ENCODE assay signal across 8 cellular contexts in the genomic region with DNA sequence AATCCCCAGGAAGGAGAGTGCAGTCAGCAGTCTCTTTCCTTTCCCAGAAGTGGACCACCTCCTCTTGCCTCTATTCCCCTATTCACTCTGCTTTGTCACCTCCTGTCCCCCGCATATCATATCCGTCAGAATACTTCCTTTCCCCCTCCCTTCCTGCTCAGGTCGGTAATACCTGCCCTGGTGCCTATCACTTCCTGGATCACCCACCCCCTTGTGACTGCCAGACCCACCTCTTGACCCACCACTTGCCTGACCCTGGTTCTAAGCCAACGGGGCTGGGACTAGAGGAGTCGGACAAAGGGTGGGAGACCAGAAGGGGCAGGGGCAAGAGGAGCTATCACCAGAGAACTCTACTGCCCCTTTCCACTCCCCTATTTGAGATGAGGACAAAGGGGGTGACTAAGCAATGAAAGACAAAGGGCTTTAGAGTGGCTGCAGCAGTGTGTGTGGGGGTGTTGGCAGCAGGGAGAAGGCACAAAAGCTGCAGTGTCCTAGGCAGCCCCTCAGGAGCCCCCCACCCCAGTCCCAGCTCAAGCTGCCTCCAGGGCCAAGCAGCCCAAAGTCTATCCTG. TPM values are rescaled to one million over a fixed set of nuclear protein-coding genes. Genes with fewer than 3 reads are reported as not detected.
DNase-seq lines count a peak whose midpoint lies in the region; ATAC-seq and TF ChIP-seq lines count a peak whose summit lies in the region.

No MANE protein-coding gene starts in this region.

- no peaks in the 10 kb centered on the region for H4K20me1 ChIP-seq in neural progenitor cell (ENCODE audit: low read depth)

- H3K27ac ChIP-seq in A673 (ENCODE audit: low read depth, low read length, poor library complexity, severe bottlenecking) (peak overlapping the region; percentile 87), RWPE1 (peak overlapping the region; percentile 94), esophagus (ENCODE audit: low read depth in 2 of 2, low read length in 1 of 2) (peak overlapping the region; percentile 92 to 100), neural progenitor cell (peak overlapping the region; percentile 76)

- no peak for TF ChIP-seq CTCF in A673 (conservative IDR thresholded peaks at IDR 0.05; ENCODE audit: low read depth, low read length)
- TF ChIP-seq CTCF in RWPE1 (conservative IDR thresholded peaks at IDR 0.05; ENCODE audit: low read depth) = no peak
- TF ChIP-seq CTCF in neural progenitor cell (IDR thresholded peaks at IDR 0.05) = no peak
- no peak for TF ChIP-seq CTCF in mucosa of descending colon (IDR thresholded peaks at IDR 0.05)

- peak overlapping the region; percentile 98 for H3K27ac Mint-ChIP-seq in neural progenitor cell

- POLR2A ChIA-PET in A673 (lab: Charles Lee; ENCODE audit: low non-redundant PET) = no interaction called here
- POLR2A ChIA-PET in RWPE1 (lab: Yijun Ruan, JAX; ENCODE audit: low non-redundant PET) = no interaction called here

- peaks cover 10% of the 10 kb centered on the region for H3K36me3 Mint-ChIP-seq in neural progenitor cell

- intact Hi-C loops in A673 (cut with micrococcal nuclease; ENCODE audit: unreplicated experiment) = no loop called here
- intact Hi-C loops in mucosa of descending colon (cut with DNase I, micrococcal nuclease) = no loop called here

- peaks cover 29% of the 10 kb centered on the region for H3K79me2 ChIP-seq in neural progenitor cell (ENCODE audit: low read depth)

- no peak for ATAC-seq in mucosa of descending colon

- H3K4me2 ChIP-seq in neural progenitor cell = peak overlapping the region; percentile 75

- BruUV-seq in A673 (replicated peaks; lab: Mats Ljungman, UMichigan) = no TSS peak

- H3K4me1 ChIP-seq in A673 (ENCODE audit: insufficient read depth, low read length, poor library complexity, severe bottlenecking) (peaks cover 51% of the 10 kb centered on the region), esophagus (ENCODE audit: control insufficient read depth in 2 of 2, insufficient read depth in 2 of 2, low read length in 1 of 2) (peaks cover 2 to 29% of the 10 kb centered on the region in 2 donors), neural progenitor cell (peaks cover 66% of the 10 kb centered on the region), mucosa of descending colon (ENCODE audit: low read depth) (peaks cover 24% of the 10 kb centered on the region)

- H3K9me3 ChIP-seq in A673 (ENCODE audit: low read depth, low read length, poor library complexity, severe bottlenecking) (no peaks in the 10 kb centered on the region), esophagus (ENCODE audit: control insufficient read depth in 2 of 2, insufficient read depth in 1 of 2, low read depth in 1 of 2, low read length in 1 of 2) (no peaks in the 10 kb centered on the region), neural progenitor cell (ENCODE audit: low read depth) (no peaks in the 10 kb centered on the region), mucosa of descending colon (no peaks in the 10 kb centered on the region)

- H3K36me3 ChIP-seq in A673 (ENCODE audit: insufficient read depth, low read length, poor library complexity, severe bottlenecking) (peaks cover 24% of the 10 kb centered on the region), esophagus (ENCODE audit: control insufficient read depth in 2 of 2, insufficient read depth in 2 of 2, low read length in 1 of 2) (peaks cover 0 to 4% of the 10 kb centered on the region in 2 donors), neural progenitor cell (peaks cover 10% of the 10 kb centered on the region), mucosa of descending colon (ENCODE audit: low read depth) (peaks cover 4% of the 10 kb centered on the region)

- no peaks in the 10 kb centered on the region for H3K9me3 Mint-ChIP-seq in neural progenitor cell

- H3K4me1 Mint-ChIP-seq in neural progenitor cell = peaks cover 73% of the 10 kb centered on the region

- peak overlapping the region; percentile 55 for H3K4me3 Mint-ChIP-seq in neural progenitor cell

- H3F3A ChIP-seq in neural progenitor cell (ENCODE audit: low read depth) = peaks cover 46% of the 10 kb centered on the region

- no peak for DNase-seq in A673 (ENCODE audit: low spot score)
- DNase-seq in RWPE1 (ENCODE audit: low spot score) = no peak
- peak; percentile 42 for DNase-seq in neural progenitor cell (ENCODE audit: low spot score)
- DNase-seq in mucosa of descending colon = no peak
- no peak for DNase-seq in KBM-7
- DNase-seq in mesenteric fat pad (ENCODE audit: low spot score) = no peak
- no peak for DNase-seq in activated gamma-delta T cell (lab: John Stamatoyannopoulos, UW)

- WGBS in esophagus, 2 donors = 62 to 66% methylated on average over 5 of the region's 5 CpGs

- in situ Hi-C loops in KBM-7 (cut with MboI; ENCODE audit: low pct_unique_long_range_greater_than_20kb, low sequenced_read_pairs) = no loop called here

- peak overlapping the region; percentile 88 for H2AFZ ChIP-seq in neural progenitor cell (replicated peaks)

- CTCF ChIA-PET in A673 (lab: Charles Lee) = interaction anchor here (0.6 to 2.8 kb wide), 2 partner anchors 25 to 91 kb away, joined by 8 to 10 read pairs; a partner anchor contains a TSS
- CTCF ChIA-PET in RWPE1 (lab: Yijun Ruan, JAX) = interaction anchor here (0.6 to 1.5 kb wide), 3 partner anchors 14 to 1114 kb away, joined by 3 to 10 read pairs (median 4); no protein-coding TSS in a partner anchor

- H3K27me3 Mint-ChIP-seq in neural progenitor cell (ENCODE audit: insufficient read depth, low read depth) = peaks cover 3% of the 10 kb centered on the region

- no peak overlapping the region for H3K9ac ChIP-seq in neural progenitor cell

- H3K27me3 ChIP-seq in A673 (replicated peaks; ENCODE audit: insufficient read depth, low read depth, low read length, poor library complexity) (no peaks in the 10 kb centered on the region), esophagus (ENCODE audit: control insufficient read depth in 1 of 2, insufficient read depth in 2 of 2, low read length in 2 of 2) (no peaks in the 10 kb centered on the region), neural progenitor cell (no peaks in the 10 kb centered on the region)

- no peak overlapping the region for H3K4me3 ChIP-seq in A673 (ENCODE audit: low read depth, low read length, poor library complexity, severe bottlenecking)
- no peak overlapping the region for H3K4me3 ChIP-seq in esophagus (ENCODE audit: low read depth in 1 of 2, low read length in 2 of 2)
- no peak overlapping the region for H3K4me3 ChIP-seq in neural progenitor cell
- no peak overlapping the region for H3K4me3 ChIP-seq in mucosa of descending colon

RNA-seq across cellular contexts. Expression of a gene that starts 1.7 kb away (rescaled TPM):
- total RNA-seq in A673 (2021) (28.6 and 31.6 TPM in 2 replicates), neural progenitor cell (ENCODE audit: low replicate concordance) (1.3 and 5.4 TPM in 2 replicates), mucosa of descending colon (1 to 10 TPM in 2 of 3 donors, under 1 TPM in 1; 0.96 to 7.2 (median 3.8) TPM), mesenteric fat pad (438 TPM)
- 1 to 10 TPM in 1 of 2 donors, under 1 TPM in 1; 0.82 to 1.1 TPM for polyA plus RNA-seq in esophagus

RNA-seq across cellular contexts. Expression of a gene that starts 1.7 kb away (rescaled TPM):
- total RNA-seq in A673 (2021) = 123 and 133 TPM in 2 replicates
- polyA plus RNA-seq in esophagus = 10 to 100 TPM; 27.8 to 76.0 TPM
- 105 and 107 TPM in 2 replicates for total RNA-seq in neural progenitor cell (ENCODE audit: low replicate concordance)
- total RNA-seq in mucosa of descending colon = 100 to 1,000 TPM; 119 to 159 (median 154) TPM
- total RNA-seq in mesenteric fat pad = 96.1 TPM

RNA-seq across cellular contexts. Expression of a gene that starts 14.6 kb away (rescaled TPM):
- total RNA-seq in A673 (2021) (1.2 and 1.5 TPM in 2 replicates), neural progenitor cell (ENCODE audit: low replicate concordance) (0.34 TPM in 1 of 2 replicates, not detected in the other), mucosa of descending colon (10 to 100 TPM in 2 of 3 donors, 1 to 10 TPM in 1; 5.8 to 43.9 (median 27.1) TPM), mesenteric fat pad (176 TPM)
- 10 to 100 TPM; 10.0 to 14.0 TPM for polyA plus RNA-seq in esophagus

RNA-seq across cellular contexts. Expression of a gene that starts 22.9 kb away (rescaled TPM):
- total RNA-seq in A673 (2021) (not detected in 2 replicates), neural progenitor cell (ENCODE audit: low replicate concordance) (not detected in 2 replicates), mucosa of descending colon (not detected), mesenteric fat pad (not detected)
- not detected for polyA plus RNA-seq in esophagus

RNA-seq across cellular contexts. Expression of a gene that starts 23.2 kb away (rescaled TPM):
- 47.9 and 55.1 TPM in 2 replicates for total RNA-seq in A673 (2021)
- polyA plus RNA-seq in esophagus = 10 to 100 TPM; 18.3 to 18.8 TPM
- 9.5 and 36.5 TPM in 2 replicates for total RNA-seq in neural progenitor cell (ENCODE audit: low replicate concordance)
- 10 to 100 TPM; 25.1 to 35.9 (median 33.3) TPM for total RNA-seq in mucosa of descending colon
- total RNA-seq in mesenteric fat pad = 32.1 TPM

Comparison
In these comparisons a context has a peak if more than half of its experiments do, and no peak if none do; other contexts are left out.
1. RNA of a gene that starts 1.7 kb away (total RNA-seq): 438 TPM in mesenteric fat pad (single experiment); 28.6 to 31.6 TPM in A673, 0.96 to 7.2 TPM in mucosa of descending colon and 1.3 to 5.4 TPM in neural progenitor cell; every median in the first group is over 10 times any median in the second.
2. Peak in every context shown above with its lines, with median percentiles within 50 percentile points of each other: H3K27ac ChIP-seq.